ENCODE assay signal across 8 cellular contexts in the genomic region with DNA sequence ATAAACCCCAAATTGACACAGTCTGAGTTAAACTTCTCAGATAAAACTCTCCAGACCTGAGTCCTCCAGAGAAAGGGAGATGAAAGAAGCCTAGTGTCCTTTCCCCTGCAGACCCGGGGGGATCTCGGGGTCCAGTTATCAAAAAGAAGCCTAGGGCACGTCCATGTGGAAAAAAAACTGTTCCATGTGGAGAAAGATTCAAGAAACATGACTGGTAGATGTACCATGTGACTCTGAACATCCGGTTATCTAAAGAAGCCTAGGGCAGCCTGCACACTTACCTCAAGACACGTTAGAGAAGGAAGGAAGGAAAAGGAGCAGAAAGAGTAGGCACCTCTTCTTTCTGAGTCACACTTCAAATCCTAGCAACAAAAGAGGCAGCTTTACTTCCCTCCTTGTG.
"Had no signal": no experiment of that assay in that cellular context is flagged by ENCODE, and none has a peak within 500 bp of the region (broad histone marks: within the 10 kb centered on the region; RNA-seq: fewer than 3 reads in every experiment).

No MANE protein-coding gene starts in this region.

- DNase-seq: IMR-90, KBM-7, KG1 had no signal

- H3K9me3 Mint-ChIP-seq: IgD-negative memory B cell had no signal

- H3K27ac ChIP-seq: HL-60, KMS-11 had no signal

- FAIRE-seq: HTR-8/SVneo, K562 had no signal

- H3K27ac Mint-ChIP-seq: IgD-negative memory B cell had no signal

- H3K36me3 Mint-ChIP-seq: IgD-negative memory B cell had no signal

- H3K4me3 ChIP-seq: K562 had no signal

- H3K9ac ChIP-seq: KMS-11 had no signal

- ATAC-seq: K562 had no signal

- H3K4me3 Mint-ChIP-seq: IgD-negative memory B cell had no signal

- H3K4me2 ChIP-seq: KMS-11 had no signal
